12 cellular contexts compared by ENCODE assay signal in genomic region chr14:57493467-57494181, GRCh38. TPM values are rescaled to one million over a fixed set of nuclear protein-coding genes. Genes with fewer than 3 reads are reported as not detected.
DNase-seq lines count a peak whose midpoint lies in the region; ATAC-seq and TF ChIP-seq lines count a peak whose summit lies in the region.
"Had no signal": no experiment of that assay in that cellular context is flagged by ENCODE, and none has a peak within 500 bp of the region (broad histone marks: within the 10 kb centered on the region; RNA-seq: fewer than 3 reads in every experiment).

CCDC198 (minus strand) TSS chr14:57493857; CDS start chr14:57493715, 142 bp downstream.

- H3K27ac ChIP-seq in transverse colon: no peak within 1 kb of the TSS

- intact Hi-C loops in activated CD4-positive, alpha-beta T cell treated with anti-CD3 and anti-CD28 coated beads for 36 hours (cut with DNase I, micrococcal nuclease): no loop called here
- intact Hi-C loops in transverse colon (cut with DNase I; ENCODE audit: low total_unique reads): no loop called here

- H3K4me1 Mint-ChIP-seq in activated T-helper 17 cell treated with anti-CD3 and anti-CD28 coated beads, Interleukin-2, amount 50 U/mL, for 72 hours: no peaks in the 10 kb centered on the region
- no peaks in the 10 kb centered on the region for H3K4me1 Mint-ChIP-seq in activated CD4-positive, alpha-beta T cell treated with anti-CD3 and anti-CD28 coated beads for 36 hours

- no peaks in the 10 kb centered on the region for H3K4me1 ChIP-seq in transverse colon

- peak; percentile 76 for ATAC-seq in GM18508 (IDR thresholded peaks at IDR 0.05; ENCODE audit: insufficient read depth, unreplicated experiment)
- peak; percentile 77 for ATAC-seq in GM21619 (IDR thresholded peaks at IDR 0.05; ENCODE audit: unreplicated experiment)
- ATAC-seq in HG03432 (IDR thresholded peaks at IDR 0.05; ENCODE audit: unreplicated experiment): peak; percentile 84
- no peak for ATAC-seq in activated T-helper 17 cell treated with anti-CD3 and anti-CD28 coated beads, Interleukin-2, amount 50 U/mL, for 72 hours (replicated peaks)
- no peak for ATAC-seq in activated CD4-positive, alpha-beta T cell treated with anti-CD3 and anti-CD28 coated beads for 36 hours

- DNase-seq in kidney glomerular epithelial cell (lab: John Stamatoyannopoulos, UW): peak; percentile 100
- DNase-seq in activated CD4-positive, alpha-beta T cell treated with anti-CD3 and anti-CD28 coated beads for 36 hours: no peak
- DNase-seq in transverse colon: no peak
- DNase-seq in NCI-H226: no peak
- DNase-seq: anterior cingulate cortex, T1000 had no signal

- H3K36me3 Mint-ChIP-seq in activated T-helper 17 cell treated with anti-CD3 and anti-CD28 coated beads, Interleukin-2, amount 50 U/mL, for 72 hours (ENCODE audit: low read depth): no peaks in the 10 kb centered on the region
- H3K36me3 Mint-ChIP-seq in activated CD4-positive, alpha-beta T cell treated with anti-CD3 and anti-CD28 coated beads for 36 hours (ENCODE audit: low read depth): no peaks in the 10 kb centered on the region

- no peaks in the 10 kb centered on the region for H3K9me3 ChIP-seq in transverse colon

- in situ Hi-C loops in transverse colon (cut with MboI; ENCODE audit: low pct_ligation_motif_present in 1 of 4, low pct_unique_long_range_greater_than_20kb in 1 of 4, low sequenced_read_pairs in 3 of 4): loop anchor here in 1 of 4 donors (25.0 kb wide), 1 partner anchor 569 kb away; no protein-coding TSS in a partner anchor

- H3K27me3 Mint-ChIP-seq in activated T-helper 17 cell treated with anti-CD3 and anti-CD28 coated beads, Interleukin-2, amount 50 U/mL, for 72 hours: peaks cover 5% of the 10 kb centered on the region
- peaks cover 4% of the 10 kb centered on the region for H3K27me3 Mint-ChIP-seq in activated CD4-positive, alpha-beta T cell treated with anti-CD3 and anti-CD28 coated beads for 36 hours

- H3K4me3 Mint-ChIP-seq in activated T-helper 17 cell treated with anti-CD3 and anti-CD28 coated beads, Interleukin-2, amount 50 U/mL, for 72 hours: no peak within 1 kb of the TSS
- H3K4me3 Mint-ChIP-seq in activated CD4-positive, alpha-beta T cell treated with anti-CD3 and anti-CD28 coated beads for 36 hours: no peak within 1 kb of the TSS

- no peaks in the 10 kb centered on the region for H3K27me3 ChIP-seq in transverse colon

- TF ChIP-seq POLR2A in transverse colon (IDR thresholded peaks at IDR 0.05): no peak

- WGBS in transverse colon (ENCODE audit: low coverage in 1 of 2), 2 donors: 16 to 37% methylated on average over 5 to 6 of the region's 6 CpGs

- H3K9me3 Mint-ChIP-seq in activated T-helper 17 cell treated with anti-CD3 and anti-CD28 coated beads, Interleukin-2, amount 50 U/mL, for 72 hours: no peaks in the 10 kb centered on the region
- H3K9me3 Mint-ChIP-seq in activated CD4-positive, alpha-beta T cell treated with anti-CD3 and anti-CD28 coated beads for 36 hours (ENCODE audit: low read depth): no peaks in the 10 kb centered on the region

- POLR2A ChIA-PET in activated CD4-positive, alpha-beta T cell treated with anti-CD3 and anti-CD28 coated beads for 36 hours (lab: Charles Lee): no interaction called here

- H3K27ac Mint-ChIP-seq in activated T-helper 17 cell treated with anti-CD3 and anti-CD28 coated beads, Interleukin-2, amount 50 U/mL, for 72 hours: no peak within 1 kb of the TSS
- no peak within 1 kb of the TSS for H3K27ac Mint-ChIP-seq in activated CD4-positive, alpha-beta T cell treated with anti-CD3 and anti-CD28 coated beads for 36 hours

- H3K4me3 ChIP-seq in transverse colon: no peak within 1 kb of the TSS

- no peak for TF ChIP-seq EP300 in transverse colon (IDR thresholded peaks at IDR 0.05; ENCODE audit: low read depth)

- H3K36me3 ChIP-seq in transverse colon: no peaks in the 10 kb centered on the region

- CTCF ChIA-PET in activated CD4-positive, alpha-beta T cell treated with anti-CD3 and anti-CD28 coated beads for 36 hours (lab: Charles Lee): interaction anchor here (0.6 to 1.2 kb wide), 2 partner anchors 12 to 1761 kb away, joined by 3 read pairs; no protein-coding TSS in a partner anchor

- no peak for TF ChIP-seq CTCF in transverse colon (IDR thresholded peaks at IDR 0.05)

RNA-seq across cellular contexts. Expression of gene CCDC198, which starts in this region (rescaled TPM):
- total RNA-seq in activated T-helper 17 cell treated with anti-CD3 and anti-CD28 coated beads, Interleukin-2, amount 50 U/mL, for 72 hours: not detected
- total RNA-seq in activated CD4-positive, alpha-beta T cell treated with anti-CD3 and anti-CD28 coated beads for 36 hours: not detected
- total RNA-seq in transverse colon: not detected
- total RNA-seq: naive thymus-derived CD8-positive, alpha-beta T cell; NCI-H460 had no signal

Comparison
In these comparisons a context has a peak if more than half of its experiments do, and no peak if none do; other contexts are left out.
1. ATAC-seq: peak in GM18508 (single experiment), GM21619 (single experiment) and HG03432 (single experiment); none in activated T-helper 17 cell treated with anti-CD3 and anti-CD28 coated beads, Interleukin-2, amount 50 U/mL, for 72 hours (single experiment) and activated CD4-positive, alpha-beta T cell treated with anti-CD3 and anti-CD28 coated beads for 36 hours (single experiment).